Comparison of ENCODE assay signal across 27 cellular contexts in genomic region chr1:232570007-232570406, GRCh38. TPM values are rescaled to one million over a fixed set of nuclear protein-coding genes. Genes with fewer than 3 reads are reported as not detected.
DNase-seq lines count a peak whose midpoint lies in the region; ATAC-seq and TF ChIP-seq lines count a peak whose summit lies in the region.
"Had no signal": no experiment of that assay in that cellular context is flagged by ENCODE, and none has a peak within 500 bp of the region (broad histone marks: within the 10 kb centered on the region; RNA-seq: fewer than 3 reads in every experiment).

No MANE protein-coding gene starts in this region.

- ATAC-seq in naive thymus-derived CD8-positive, alpha-beta T cell = no peak
- no peak for ATAC-seq in HG02938 (IDR thresholded peaks at IDR 0.05; ENCODE audit: unreplicated experiment)
- ATAC-seq: activated T-cell treated with anti-CD3 and anti-CD28 coated beads, Interleukin-2, amount 50 U/mL, for 4 hours; HCT116; stimulated activated naive B cell treated with anti-CD40 and anti-IgM and Interleukin-4, amounts not matched to agents 10 μg/mL and 1 μg/mL and 100 μg/mL, for 72 hours had no signal

- H3K9me3 ChIP-seq in HEK293 (ENCODE audit: control insufficient read depth, insufficient read depth, low read depth, low read length) = no peaks in the 10 kb centered on the region
- H3K9me3 ChIP-seq in left ventricle myocardium inferior (replicated peaks) = no peaks in the 10 kb centered on the region
- H3K9me3 ChIP-seq: adrenal gland, ovary, thoracic aorta had no signal

- CTCF ChIA-PET in HEK293 (lab: Yijun Ruan, JAX) = interaction anchor here (1.0 to 1.4 kb wide), 4 partner anchors 9 to 57 kb away, joined by 3 to 5 read pairs (median 4); no protein-coding TSS in a partner anchor

- H3K27me3 Mint-ChIP-seq in naive thymus-derived CD8-positive, alpha-beta T cell = peaks cover 0 to 9% (median 2%) of the 10 kb centered on the region in 5 donors
- H3K27me3 Mint-ChIP-seq: dendritic cell treated with granulocyte-macrophage colony-stimulating factor and Interleukin-4, amounts not matched to agents 40 ng/mL and 50 ng/mL, for 4 days; stimulated activated naive B cell treated with anti-CD40 and anti-IgM and Interleukin-4, amounts not matched to agents 10 μg/mL and 1 μg/mL and 100 μg/mL, for 72 hours had no signal

- H3K27ac Mint-ChIP-seq in naive thymus-derived CD8-positive, alpha-beta T cell = no peak overlapping the region
- H3K27ac Mint-ChIP-seq: dendritic cell treated with granulocyte-macrophage colony-stimulating factor and Interleukin-4, amounts not matched to agents 40 ng/mL and 50 ng/mL, for 4 days; nephron; stimulated activated naive B cell treated with anti-CD40 and anti-IgM and Interleukin-4, amounts not matched to agents 10 μg/mL and 1 μg/mL and 100 μg/mL, for 72 hours had no signal

- H3K4me3 ChIP-seq in HEK293 (ENCODE audit: low read depth, low read length) (no peak overlapping the region), coronary artery (peak overlapping the region; percentile 16), left ventricle myocardium inferior (no peak overlapping the region)
- H3K4me3 ChIP-seq: ovary, thoracic aorta had no signal

- H3K4me3 Mint-ChIP-seq in naive thymus-derived CD8-positive, alpha-beta T cell = no peak overlapping the region
- H3K4me3 Mint-ChIP-seq: activated T-cell treated with anti-CD3 and anti-CD28 coated beads, Interleukin-2, amount 50 U/mL, for 4 hours; dendritic cell treated with granulocyte-macrophage colony-stimulating factor and Interleukin-4, amounts not matched to agents 40 ng/mL and 50 ng/mL, for 4 days; nephron; stimulated activated naive B cell treated with anti-CD40 and anti-IgM and Interleukin-4, amounts not matched to agents 10 μg/mL and 1 μg/mL and 100 μg/mL, for 72 hours had no signal

- H3K4me1 ChIP-seq in HEK293 (ENCODE audit: control insufficient read depth, insufficient read depth, low read length) (peaks cover 74% of the 10 kb centered on the region), left ventricle myocardium inferior (peaks cover 82% of the 10 kb centered on the region)

- no peak for TF ChIP-seq CTCF in AG09319 (IDR thresholded peaks at IDR 0.05; ENCODE audit: low read depth, low read length)
- TF ChIP-seq CTCF in HEK293 (tag by site-specific recombination; IDR thresholded peaks at IDR 0.05) = no peak
- TF ChIP-seq CTCF in coronary artery (IDR thresholded peaks at IDR 0.05) = no peak
- TF ChIP-seq CTCF in left ventricle myocardium inferior (IDR thresholded peaks at IDR 0.05; ENCODE audit: borderline replicate concordance) = no peak

- H3K36me3 ChIP-seq in HEK293 (ENCODE audit: control insufficient read depth in 2 of 2, insufficient read depth in 1 of 2, low read length in 2 of 2) (no peaks in the 10 kb centered on the region), left ventricle myocardium inferior (no peaks in the 10 kb centered on the region)
- H3K36me3 ChIP-seq: adrenal gland, ovary, thoracic aorta had no signal

- DNase-seq in AG09319 (ENCODE audit: extremely low read depth, low read depth) = peak; percentile 20
- no peak for DNase-seq in coronary artery (ENCODE audit: low spot score)
- DNase-seq in left ventricle myocardium inferior = no peak
- DNase-seq in hippocampal formation (lab: John Stamatoyannopoulos, UW) = no peak
- DNase-seq in naive thymus-derived CD8-positive, alpha-beta T cell = no peak
- DNase-seq in activated CD8-positive, alpha-beta memory T cell treated with anti-CD3 and anti-CD28 coated beads, Interleukin-2, amount 50 U/mL, for 48 hours = no peak
- DNase-seq: activated CD4-positive, alpha-beta T cell treated with anti-CD3 and anti-CD28 coated beads for 1 hour; activated T-cell treated with anti-CD3 and anti-CD28 coated beads, Interleukin-2, amount 50 U/mL, for 4 hours; Calu3; foreskin melanocyte; hypothalamus; NCI-H1105 treated with DMSO at 0.1 percent for 48 hours; NCI-H2029 treated with DMSO at 0.1 percent for 48 hours; NCI-H345; NCI-H774; ovary; retina; stimulated activated CD4-positive, alpha-beta T cell treated with anti-CD3 and anti-CD28 coated beads, Interleukin-4, amount 100 ng/mL, for 1 hour; stimulated activated naive B cell treated with anti-CD40 and anti-IgM and Interleukin-4, amounts not matched to agents 10 μg/mL and 1 μg/mL and 100 μg/mL, for 72 hours had no signal

- H3K36me3 Mint-ChIP-seq in naive thymus-derived CD8-positive, alpha-beta T cell = no peaks in the 10 kb centered on the region
- H3K36me3 Mint-ChIP-seq: stimulated activated naive B cell treated with anti-CD40 and anti-IgM and Interleukin-4, amounts not matched to agents 10 μg/mL and 1 μg/mL and 100 μg/mL, for 72 hours had no signal

- H3K27ac ChIP-seq in HEK293 (ENCODE audit: extremely low read depth, low read depth, low read length) = peak overlapping the region; percentile 10; the same call in 1 of the 2 replicates
- no peak overlapping the region for H3K27ac ChIP-seq in coronary artery
- peak overlapping the region; percentile 40 for H3K27ac ChIP-seq in left ventricle myocardium inferior (replicated peaks)
- H3K27ac ChIP-seq: adrenal gland, C4-2B, ovary, thoracic aorta had no signal

- intact Hi-C loops in left ventricle myocardium inferior (cut with micrococcal nuclease) = no loop called here

- no peaks in the 10 kb centered on the region for H3K27me3 ChIP-seq in left ventricle myocardium inferior (ENCODE audit: low read depth)
- H3K27me3 ChIP-seq: adrenal gland, ovary had no signal

- peaks cover 0 to 3% (median 0%) of the 10 kb centered on the region in 9 donors for H3K9me3 Mint-ChIP-seq in naive thymus-derived CD8-positive, alpha-beta T cell
- H3K9me3 Mint-ChIP-seq: activated T-cell treated with anti-CD3 and anti-CD28 coated beads, Interleukin-2, amount 50 U/mL, for 4 hours; dendritic cell treated with granulocyte-macrophage colony-stimulating factor and Interleukin-4, amounts not matched to agents 40 ng/mL and 50 ng/mL, for 4 days; nephron; stimulated activated naive B cell treated with anti-CD40 and anti-IgM and Interleukin-4, amounts not matched to agents 10 μg/mL and 1 μg/mL and 100 μg/mL, for 72 hours had no signal

- POLR2A ChIA-PET in HEK293 (lab: Yijun Ruan, JAX) = no interaction called here
- POLR2A ChIA-PET in naive thymus-derived CD8-positive, alpha-beta T cell (lab: Charles Lee) = no interaction called here

- peaks cover 0 to 3% (median 0%) of the 10 kb centered on the region in 4 donors for H3K4me1 Mint-ChIP-seq in naive thymus-derived CD8-positive, alpha-beta T cell
- H3K4me1 Mint-ChIP-seq: stimulated activated naive B cell treated with anti-CD40 and anti-IgM and Interleukin-4, amounts not matched to agents 10 μg/mL and 1 μg/mL and 100 μg/mL, for 72 hours had no signal

TF ChIP-seq in HEK293, 187 proteins besides CTCF, POLR2A, EP300 and RAD21 (continues in another document):
- TF ChIP-seq SCRT1 (tag by site-specific recombination; IDR thresholded peaks at IDR 0.05; ENCODE audit: borderline replicate concordance) = peak; percentile 72
- no peak for TF ChIP-seq ZNF626 (tag by site-specific recombination; IDR thresholded peaks at IDR 0.05)
- no peak for TF ChIP-seq ZNF239 (tag by site-specific recombination; IDR thresholded peaks at IDR 0.05)
- TF ChIP-seq ZNF623 (tag by site-specific recombination; IDR thresholded peaks at IDR 0.05) = no peak
- TF ChIP-seq ZNF214 (tag by site-specific recombination; IDR thresholded peaks at IDR 0.05; ENCODE audit: borderline replicate concordance) = no peak
- no peak for TF ChIP-seq ZNF146 (tag by site-specific recombination; IDR thresholded peaks at IDR 0.05)
- no peak for TF ChIP-seq ZFP69B (tag by site-specific recombination; IDR thresholded peaks at IDR 0.05)
- TF ChIP-seq ZNF596 (tag by site-specific recombination; IDR thresholded peaks at IDR 0.05) = no peak
- TF ChIP-seq ZBTB48 (tag by site-specific recombination; IDR thresholded peaks at IDR 0.05) = no peak
- TF ChIP-seq ZBTB49 (tag by site-specific recombination; IDR thresholded peaks at IDR 0.05; ENCODE audit: low read depth) = no peak
- no peak for TF ChIP-seq ZSCAN18 (tag by site-specific recombination; IDR thresholded peaks at IDR 0.05)
- TF ChIP-seq ZNF24 (tag by site-specific recombination; IDR thresholded peaks at IDR 0.05) = no peak
- no peak for TF ChIP-seq ZNF394 (tag by site-specific recombination; IDR thresholded peaks at IDR 0.05; ENCODE audit: borderline replicate concordance)
- peak; percentile 78 for TF ChIP-seq SCRT2 (tag by site-specific recombination; IDR thresholded peaks at IDR 0.05)
- no peak for TF ChIP-seq ZNF423 (tag by site-specific recombination; IDR thresholded peaks at IDR 0.05)

RNA-seq across cellular contexts. Expression of gene SIPA1L2, which starts 59.9 kb away (rescaled TPM):
- 127 TPM for total RNA-seq in left ventricle myocardium inferior
- under 1 TPM; 0.08 to 0.16 TPM for total RNA-seq in naive thymus-derived CD8-positive, alpha-beta T cell
- polyA plus RNA-seq in naive thymus-derived CD8-positive, alpha-beta T cell = under 1 TPM in 1 of 3 donors, not detected in 2; 0.08 TPM

Comparison
In these comparisons a context has a peak if more than half of its experiments do, and no peak if none do; other contexts are left out.
1. H3K27ac ChIP-seq: peak in HEK293 (single experiment) and left ventricle myocardium inferior (single experiment); none in coronary artery (0 of 2).
2. RNA of gene SIPA1L2, which starts 59.9 kb away (total RNA-seq): 127 TPM in left ventricle myocardium inferior (single experiment); 0.08 to 0.16 TPM in naive thymus-derived CD8-positive, alpha-beta T cell; every median in the first group is over 100 times any median in the second.